In the genomic region with DNA sequence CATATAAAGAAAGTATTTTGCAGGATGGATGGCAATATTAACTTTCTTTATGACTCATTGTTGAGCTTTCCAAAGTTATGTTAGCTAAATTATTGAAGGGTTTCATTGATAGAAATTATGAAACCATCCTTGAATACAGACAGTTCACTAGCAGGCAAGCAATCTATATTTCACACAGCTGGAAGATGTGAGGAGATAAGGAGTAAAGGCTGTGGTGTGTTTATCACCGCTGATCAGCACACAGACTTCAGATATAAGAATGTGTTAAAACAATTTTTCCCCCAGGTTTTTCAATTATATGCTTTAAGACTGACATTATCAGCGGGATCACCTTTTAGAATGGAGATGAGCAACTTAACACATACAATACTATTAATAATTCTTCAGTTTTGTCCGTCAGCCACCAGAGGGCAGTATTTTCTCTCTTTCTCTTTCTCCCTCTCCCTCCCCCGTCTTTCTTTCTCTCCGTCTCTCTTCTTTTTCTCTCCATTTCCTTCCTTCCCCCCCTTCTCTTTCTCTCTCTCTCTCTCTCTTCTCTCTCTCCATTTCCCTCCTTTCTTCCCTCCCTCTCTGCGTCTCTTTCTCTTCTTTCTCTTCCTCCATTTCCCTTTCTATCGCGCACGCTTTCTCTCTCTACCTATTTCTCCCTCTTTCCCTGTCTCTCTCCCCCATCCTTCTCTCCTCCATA, we compare ENCODE assay signal across 8 cellular contexts.
DNase-seq lines count a peak whose midpoint lies in the region; ATAC-seq and TF ChIP-seq lines count a peak whose summit lies in the region.

No MANE protein-coding gene starts in this region.

- H3K4me1 Mint-ChIP-seq in activated naive CD8-positive, alpha-beta T cell (ENCODE audit: low read depth): peaks cover 8% of the 10 kb centered on the region

- ATAC-seq in HG03139 (IDR thresholded peaks at IDR 0.05; ENCODE audit: unreplicated experiment): peak; percentile 76
- ATAC-seq in Right ventricle myocardium superior (ENCODE audit: poor library complexity): peak; percentile 89
- no peak for ATAC-seq in GM19328 (IDR thresholded peaks at IDR 0.05; ENCODE audit: unreplicated experiment)

- H3K9me3 ChIP-seq in parathyroid adenoma (ENCODE audit: control insufficient read depth, low read length): no peaks in the 10 kb centered on the region

- H2AFZ ChIP-seq in parathyroid adenoma: peak overlapping the region; percentile 69

- no peak overlapping the region for H3K27ac Mint-ChIP-seq in activated naive CD8-positive, alpha-beta T cell

- no peaks in the 10 kb centered on the region for H3K27me3 ChIP-seq in parathyroid adenoma (ENCODE audit: control insufficient read depth, insufficient read depth, low read length)

- H3K4me3 Mint-ChIP-seq in activated naive CD8-positive, alpha-beta T cell: peak overlapping the region; percentile 82

- H3K9ac ChIP-seq in parathyroid adenoma: no peak overlapping the region

- H3K4me2 ChIP-seq in parathyroid adenoma (ENCODE audit: low read length): peak overlapping the region; percentile 59

- H3K27ac ChIP-seq in parathyroid adenoma: no peak overlapping the region

- H3K4me3 ChIP-seq in parathyroid adenoma (ENCODE audit: low read depth, low read length): peak overlapping the region; percentile 17

- H3K9me3 Mint-ChIP-seq in activated naive CD8-positive, alpha-beta T cell (ENCODE audit: low read depth): no peaks in the 10 kb centered on the region

- H3K36me3 Mint-ChIP-seq in activated naive CD8-positive, alpha-beta T cell: no peaks in the 10 kb centered on the region

- intact Hi-C loops in Right ventricle myocardium superior (cut with DNase I): loop anchor here (5.0 kb wide), 1 partner anchor 283 kb away; a partner anchor contains a TSS

- H3K27me3 Mint-ChIP-seq in activated naive CD8-positive, alpha-beta T cell: peaks cover 10% of the 10 kb centered on the region

- no peaks in the 10 kb centered on the region for H3K79me2 ChIP-seq in parathyroid adenoma

- H3K36me3 ChIP-seq in parathyroid adenoma (ENCODE audit: control insufficient read depth, insufficient read depth, low read length): no peaks in the 10 kb centered on the region

- peak; percentile 72 for TF ChIP-seq CTCF in parathyroid adenoma (IDR thresholded peaks at IDR 0.05)

- DNase-seq in NOMO-1 treated with DMSO at 0.1 percent for 48 hours (lab: John Stamatoyannopoulos, UW; ENCODE audit: unreplicated experiment) (peak; percentile 41), NOMO-1 treated with dmso at 0.1 percent for 144 hours (lab: John Stamatoyannopoulos, UW; ENCODE audit: unreplicated experiment) (no peak), NCI-H69 (lab: John Stamatoyannopoulos, UW) (peak; percentile 63), Right ventricle myocardium superior (no peak)

- peaks cover 5% of the 10 kb centered on the region for H3K4me1 ChIP-seq in parathyroid adenoma

Comparison
In these comparisons a context has a peak if more than half of its experiments do, and no peak if none do; other contexts are left out.
1. DNase-seq: peak in NOMO-1 treated with DMSO at 0.1 percent for 48 hours (single experiment) and NCI-H69 (single experiment); none in NOMO-1 treated with dmso at 0.1 percent for 144 hours (single experiment) and Right ventricle myocardium superior (single experiment).